Comparison of ENCODE assay signal across 19 cellular contexts in genomic region chrX:8288590-8288989, GRCh38.
DNase-seq lines count a peak whose midpoint lies in the region; ATAC-seq and TF ChIP-seq lines count a peak whose summit lies in the region.
"Had no signal": no experiment of that assay in that cellular context is flagged by ENCODE, and none has a peak within 500 bp of the region (broad histone marks: within the 10 kb centered on the region; RNA-seq: fewer than 3 reads in every experiment).

No MANE protein-coding gene starts in this region.

- intact Hi-C loops in right cardiac atrium (cut with DNase I) = no loop called here

- H3K4me1 ChIP-seq in right cardiac atrium (ENCODE audit: control insufficient read depth, insufficient read depth, low read length) = no peaks in the 10 kb centered on the region
- H3K4me1 ChIP-seq: Peyer's patch had no signal

- no peak for ATAC-seq in right cardiac atrium
- ATAC-seq: HepG2, K562 had no signal

- DNase-seq in DMS53 (lab: John Stamatoyannopoulos, UW) (peak; percentile 24), DMS53 treated with DMSO at 0.1 percent for 48 hours (lab: John Stamatoyannopoulos, UW; ENCODE audit: unreplicated experiment) (no peak), SW480 (ENCODE audit: low spot score) (peak; percentile 33), fibroblast of mammary gland (ENCODE audit: low read depth) (peak; percentile 1), NK-92 (lab: John Stamatoyannopoulos, UW; ENCODE audit: unreplicated experiment) (no peak), right cardiac atrium (no peak), NCI-H1105 (lab: John Stamatoyannopoulos, UW) (no peak)
- DNase-seq: 8988T, DND-41, MM.1S, NCI-H1092, NCI-H1436 treated with DMSO at 0.1 percent for 48 hours, NCI-H1930, NCI-H510A treated with DMSO at 0.1 percent for 48 hours, NCI-H774, Peyer's patch, Right ventricle myocardium superior had no signal

- no peaks in the 10 kb centered on the region for H3K27me3 ChIP-seq in right cardiac atrium (ENCODE audit: control insufficient read depth, insufficient read depth)
- H3K27me3 ChIP-seq: Peyer's patch had no signal

- H3K27ac ChIP-seq in right cardiac atrium (ENCODE audit: low read length) = no peak overlapping the region
- H3K27ac ChIP-seq: Peyer's patch had no signal

- no peak for TF ChIP-seq CTCF in fibroblast of mammary gland (conservative IDR thresholded peaks at IDR 0.05; ENCODE audit: control insufficient read depth, insufficient read depth, low read depth, low read length)

- H3K9me3 ChIP-seq in right cardiac atrium (ENCODE audit: control insufficient read depth, low read length) = no peaks in the 10 kb centered on the region
- H3K9me3 ChIP-seq: Peyer's patch had no signal

- no peak overlapping the region for H3K4me3 ChIP-seq in fibroblast of mammary gland (ENCODE audit: control insufficient read depth, low read depth, low read length)
- H3K4me3 ChIP-seq in right cardiac atrium (ENCODE audit: low read length) = no peak overlapping the region
- H3K4me3 ChIP-seq: K562, Peyer's patch had no signal

Comparison
In these comparisons a context has a peak if more than half of its experiments do, and no peak if none do; other contexts are left out.
1. DNase-seq: peak in DMS53 (single experiment), SW480 (single experiment) and fibroblast of mammary gland (single experiment); none in DMS53 treated with DMSO at 0.1 percent for 48 hours (single experiment), NK-92 (single experiment), right cardiac atrium (0 of 3) and NCI-H1105 (single experiment).